Comparison of ENCODE assay signal across 17 cellular contexts in the genomic region with DNA sequence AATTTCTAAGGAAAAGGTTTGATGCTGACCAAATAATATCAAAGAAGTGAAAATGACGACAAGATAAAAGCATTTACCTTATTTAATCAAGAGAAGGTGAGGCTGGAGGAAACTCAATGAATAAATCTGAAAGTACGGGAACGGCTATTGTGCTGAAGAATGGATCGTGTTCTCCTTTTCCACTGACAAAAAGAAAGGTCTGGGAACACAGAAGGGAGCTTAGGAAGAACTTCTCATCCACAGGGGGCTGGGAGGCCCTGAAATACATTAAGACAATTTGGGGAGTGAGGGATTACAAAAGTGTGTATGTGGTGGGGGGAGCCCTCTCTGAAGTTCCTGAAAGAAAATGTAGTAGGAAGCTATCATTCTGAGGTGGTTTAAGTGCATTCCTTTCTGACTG.
DNase-seq lines count a peak whose midpoint lies in the region; ATAC-seq, FAIRE-seq and TF ChIP-seq lines count a peak whose summit lies in the region.
"Had no signal": no experiment of that assay in that cellular context is flagged by ENCODE, and none has a peak within 500 bp of the region (broad histone marks: within the 10 kb centered on the region; RNA-seq: fewer than 3 reads in every experiment).

No MANE protein-coding gene starts in this region.

- H4K91ac ChIP-seq in H1 (replicated peaks; ENCODE audit: insufficient read length, low read length): no peak overlapping the region

- no TSS peak for BruUV-seq in Calu3 (replicated peaks; lab: Mats Ljungman, UMichigan)

- H3K9ac ChIP-seq in SK-N-MC (ENCODE audit: insufficient read length) (no peak overlapping the region), H1 (replicated peaks in 1 of 4; ENCODE audit: extremely low read depth in 1 of 4, low read depth in 3 of 4, low read length in 3 of 4) (no peak overlapping the region)

- no peak overlapping the region; the same call in 1 of the 2 replicates for H3K27ac Mint-ChIP-seq in GM23338
- H3K27ac Mint-ChIP-seq in progenitor cell of endocrine pancreas: peak overlapping the region; percentile 19
- no peak overlapping the region for H3K27ac Mint-ChIP-seq in Calu3 (ENCODE audit: unreplicated experiment)
- H3K27ac Mint-ChIP-seq: CD8-positive, alpha-beta memory T cell; HFFc6 had no signal

- no peak overlapping the region for H3K14ac ChIP-seq in H1 (ENCODE audit: insufficient read length)

- no peak overlapping the region for H2AFZ ChIP-seq in GM23338
- 0 out of 2 replicates have a peak overlapping the region, but pooled peaks have one; percentile 42 for H2AFZ ChIP-seq in H1 (ENCODE audit: low read length)

- TF ChIP-seq CTCF in GM23338 (conservative IDR thresholded peaks at IDR 0.05; ENCODE audit: low read depth in 2 of 2) (no peak), H1 (IDR thresholded peaks at IDR 0.05; ENCODE audit: control extremely low read depth in 1 of 3, insufficient read depth in 1 of 3, low read depth in 1 of 3, low read length in 3 of 3) (no peak), progenitor cell of endocrine pancreas (IDR thresholded peaks at IDR 0.05; ENCODE audit: unreplicated experiment) (no peak), Calu3 (IDR thresholded peaks at IDR 0.05; ENCODE audit: unreplicated experiment) (no peak)

- WGBS in H1 (ENCODE audit: extremely low coverage in 1 of 2, insufficient coverage in 1 of 2, insufficient read length in 1 of 2, insufficient replicate concordance in 2 of 2, low coverage in 1 of 2, low lambda C conversion rate in 2 of 2, missing lambda C conversion rate in 1 of 2), 2 experiments: 77% methylated on average over 4 of the region's 4 CpGs; no CpG with 5 or more reads in 1 of the 2 experiments

- H3F3A ChIP-seq in GM23338 (replicated peaks; ENCODE audit: low read depth): no peaks in the 10 kb centered on the region

- H3K27ac ChIP-seq in GM23338 (ENCODE audit: low read depth): no peak overlapping the region
- H3K27ac ChIP-seq in SK-N-MC: 0 out of 2 replicates have a peak overlapping the region, but pooled peaks have one; percentile 4
- no peak overlapping the region for H3K27ac ChIP-seq in H1 (ENCODE audit: low read depth, low read length)

- no peak for TF ChIP-seq POLR2A in H1 (IDR thresholded peaks at IDR 0.05; ENCODE audit: control extremely low read depth in 1 of 2, low read depth in 2 of 2, low read length in 2 of 2)

- H3K23ac ChIP-seq in H1 (ENCODE audit: insufficient read length): no peak overlapping the region

- H2BK12ac ChIP-seq in H1 (ENCODE audit: low read depth, low read length): no peak overlapping the region

- H3K4me3 ChIP-seq in GM23338 (no peak overlapping the region), SK-N-MC (no peak overlapping the region), H1 (ENCODE audit: extremely low read depth in 1 of 4, insufficient read depth in 2 of 4, low read depth in 3 of 4, low read length in 4 of 4) (no peak overlapping the region)

- no peaks in the 10 kb centered on the region for H3K27me3 ChIP-seq in GM23338 (ENCODE audit: insufficient read depth)
- no peaks in the 10 kb centered on the region for H3K27me3 ChIP-seq in H1 (replicated peaks in 1 of 4; ENCODE audit: control insufficient read depth in 3 of 4, extremely low read depth in 1 of 4, insufficient read depth in 3 of 4, low read length in 3 of 4)

- H2BK120ac ChIP-seq in H1 (replicated peaks; ENCODE audit: low read depth, low read length): no peak overlapping the region

- H2BK20ac ChIP-seq in H1 (ENCODE audit: low read length): no peak overlapping the region

- H4K8ac ChIP-seq in H1 (ENCODE audit: extremely low read depth, insufficient read depth, low read length): no peak overlapping the region

- H2BK15ac ChIP-seq in H1 (ENCODE audit: low read length): no peak overlapping the region

- peaks cover 11% of the 10 kb centered on the region; the same call in 1 of the 2 replicates for H3K9me2 ChIP-seq in GM23338 (ENCODE audit: insufficient read depth)

- no peak for TF ChIP-seq EP300 in H1 (IDR thresholded peaks at IDR 0.05; ENCODE audit: borderline replicate concordance in 1 of 2, low read depth in 2 of 2, low read length in 2 of 2)

- peaks cover 23% of the 10 kb centered on the region for H3K4me1 Mint-ChIP-seq in GM23338
- peaks cover 1% of the 10 kb centered on the region for H3K4me1 Mint-ChIP-seq in progenitor cell of endocrine pancreas (ENCODE audit: low read depth)
- peaks cover 14% of the 10 kb centered on the region for H3K4me1 Mint-ChIP-seq in Calu3 (ENCODE audit: low read depth, unreplicated experiment)
- H3K4me1 Mint-ChIP-seq: CD8-positive, alpha-beta memory T cell had no signal

- H3K27me3 Mint-ChIP-seq in GM23338 (ENCODE audit: insufficient read depth, low read depth, poor library complexity): peaks cover 2% of the 10 kb centered on the region
- no peaks in the 10 kb centered on the region for H3K27me3 Mint-ChIP-seq in progenitor cell of endocrine pancreas
- H3K27me3 Mint-ChIP-seq in Calu3 (ENCODE audit: unreplicated experiment): no peaks in the 10 kb centered on the region

- no peak overlapping the region for H3K18ac ChIP-seq in H1 (ENCODE audit: extremely low read depth, low read length)

- H3K4me3 Mint-ChIP-seq in GM23338 (no peak overlapping the region), progenitor cell of endocrine pancreas (ENCODE audit: low read depth) (no peak overlapping the region), Calu3 (ENCODE audit: low read depth, unreplicated experiment) (no peak overlapping the region)
- H3K4me3 Mint-ChIP-seq: CD8-positive, alpha-beta memory T cell; HFFc6 had no signal

- no peaks in the 10 kb centered on the region for H3K9me3 Mint-ChIP-seq in GM23338
- H3K9me3 Mint-ChIP-seq in progenitor cell of endocrine pancreas (ENCODE audit: low read depth): no peaks in the 10 kb centered on the region
- no peaks in the 10 kb centered on the region for H3K9me3 Mint-ChIP-seq in Calu3 (ENCODE audit: low read depth, unreplicated experiment)
- H3K9me3 Mint-ChIP-seq: HFFc6 had no signal

- TF ChIP-seq RAD21 in H1 (IDR thresholded peaks at IDR 0.05 in 1 of 2, conservative IDR thresholded peaks at IDR 0.05 in 1 of 2; ENCODE audit: low read depth in 2 of 2, low read length in 2 of 2): no peak

- POLR2A ChIA-PET in H1 (lab: Charles Lee; ENCODE audit: partially characterized antibody): interaction anchor here (0.6 kb wide), 2 partner anchors 44 to 448 kb away, joined by 3 read pairs; no protein-coding TSS in a partner anchor

- no peak for FAIRE-seq in H1 (lab: Jason Lieb, UNC)
- FAIRE-seq: A204.1, GM18507 had no signal

- no peak overlapping the region for H3K56ac ChIP-seq in H1 (replicated peaks; ENCODE audit: insufficient read length, low read depth, low read length)

- peak overlapping the region; percentile 47; the same call in 1 of the 2 replicates for H3K4me2 ChIP-seq in GM23338
- no peak overlapping the region for H3K4me2 ChIP-seq in H1 (ENCODE audit: insufficient read depth in 1 of 2, low read depth in 2 of 2, low read length in 2 of 2)

- no peaks in the 10 kb centered on the region for H4K20me1 ChIP-seq in GM23338 (replicated peaks; ENCODE audit: insufficient read depth)
- H4K20me1 ChIP-seq in H1 (replicated peaks in 1 of 2; ENCODE audit: control insufficient read depth in 1 of 2, insufficient read depth in 2 of 2, low read length in 2 of 2): no peaks in the 10 kb centered on the region

- no peak overlapping the region for H4K5ac ChIP-seq in H1 (ENCODE audit: insufficient read length, low read depth, low read length)

- intact Hi-C loops in Calu3 (cut with micrococcal nuclease; ENCODE audit: unreplicated experiment): no loop called here

- H3K36me3 ChIP-seq in GM23338 (ENCODE audit: insufficient read depth) (no peaks in the 10 kb centered on the region), SK-N-MC (ENCODE audit: insufficient read depth, low read length) (no peaks in the 10 kb centered on the region), H1 (ENCODE audit: control insufficient read depth in 2 of 4, insufficient read depth in 4 of 4, low read length in 3 of 4) (no peaks in the 10 kb centered on the region)

- no peaks in the 10 kb centered on the region for H3K79me1 ChIP-seq in H1 (ENCODE audit: low read depth, low read length)

- CTCF ChIA-PET in H1 (lab: Charles Lee; ENCODE audit: partially characterized antibody): interaction anchor here (0.7 to 1.3 kb wide), 2 partner anchors 124 to 1716 kb away, joined by 3 read pairs; no protein-coding TSS in a partner anchor
- CTCF ChIA-PET in Calu3 (lab: Charles Lee): interaction anchor here (0.6 kb wide), 1 partner anchor 10 kb away, joined by 5 read pairs; no protein-coding TSS in a partner anchor

- H3K4ac ChIP-seq in H1 (replicated peaks; ENCODE audit: insufficient read length, low read depth, low read length): no peak overlapping the region

- H3K36me3 Mint-ChIP-seq in GM23338 (ENCODE audit: low read depth) (no peaks in the 10 kb centered on the region; the same call in 2 of the 3 replicates), progenitor cell of endocrine pancreas (ENCODE audit: insufficient read depth) (no peaks in the 10 kb centered on the region), Calu3 (ENCODE audit: insufficient read depth, unreplicated experiment) (no peaks in the 10 kb centered on the region)
- H3K36me3 Mint-ChIP-seq: CD8-positive, alpha-beta memory T cell had no signal

- ATAC-seq in GM23338 (no peak), HG02798 (IDR thresholded peaks at IDR 0.05; ENCODE audit: poor library complexity, unreplicated experiment) (no peak)

- DNase-seq in GM23338 (ENCODE audit: low spot score) (no peak), SK-N-MC (ENCODE audit: low read depth, low spot score) (no peak), H1 (ENCODE audit: low read depth in 1 of 2, low spot score in 2 of 2) (no peak), progenitor cell of endocrine pancreas (ENCODE audit: low spot score, unreplicated experiment) (no peak), AG20443 (ENCODE audit: low spot score) (no peak), Calu3 (no peak)
- DNase-seq: Caco-2; CD8-positive, alpha-beta memory T cell; DMS53; GOT3; HCEC 1CT; HFFc6; IMR-90; KBM-7 had no signal

- H3K4me1 ChIP-seq in GM23338 (ENCODE audit: insufficient read depth): 0 out of 2 replicates have a peak, but pooled peaks cover 14% of the 10 kb centered on the region
- peaks cover 0 to 8% (median 2%) of the 10 kb centered on the region in 4 experiments; a peak in 2 of 7 replicates for H3K4me1 ChIP-seq in H1 (replicated peaks in 1 of 4; ENCODE audit: control insufficient read depth in 3 of 4, insufficient read depth in 4 of 4, low read length in 3 of 4)
- H3K4me1 ChIP-seq: Caco-2 had no signal

- H3K79me2 ChIP-seq in GM23338 (replicated peaks; ENCODE audit: insufficient read depth) (no peaks in the 10 kb centered on the region), H1 (ENCODE audit: control insufficient read depth in 1 of 2, insufficient read depth in 2 of 2, low read length in 2 of 2) (no peaks in the 10 kb centered on the region)

- no peaks in the 10 kb centered on the region for H3K23me2 ChIP-seq in H1 (ENCODE audit: low read depth, low read length)

- H3K9me3 ChIP-seq in SK-N-MC (ENCODE audit: low read depth, low read length) (no peaks in the 10 kb centered on the region), H1 (ENCODE audit: insufficient read depth in 2 of 2, low read depth in 1 of 2, low read length in 1 of 2) (no peaks in the 10 kb centered on the region)
- H3K9me3 ChIP-seq: Caco-2 had no signal

- no peak overlapping the region for H2BK5ac ChIP-seq in H1 (ENCODE audit: low read depth, low read length)

- no peak overlapping the region for H2AK5ac ChIP-seq in H1 (ENCODE audit: low read depth, low read length)
